17 cellular contexts compared by ENCODE assay signal in genomic region chr5:44900273-44900954, GRCh38.
"Had no signal": no experiment of that assay in that cellular context is flagged by ENCODE, and none has a peak within 500 bp of the region (broad histone marks: within the 10 kb centered on the region; RNA-seq: fewer than 3 reads in every experiment).

No MANE protein-coding gene starts in this region.

- H3K4me3 ChIP-seq: adrenal gland, gastrocnemius medialis, heart left ventricle, thyroid gland had no signal

- H3K27ac ChIP-seq: adrenal gland, gastrocnemius medialis, heart left ventricle, thyroid gland, WERI-Rb-1 had no signal

- H3K27me3 ChIP-seq: adrenal gland, gastrocnemius medialis, heart left ventricle, thyroid gland had no signal

- DNase-seq: activated CD4-positive, alpha-beta memory T cell treated with anti-CD3 and anti-CD28 coated beads for 36 hours; activated effector memory CD4-positive, alpha-beta T cell treated with Interleukin-2 at 50 U/mL for 16 hours; activated T-cell treated with anti-CD3 and anti-CD28 coated beads, Interleukin-2, amount 50 U/mL, for 24 hours; adrenal gland; endodermal cell; gastrocnemius medialis; heart left ventricle; immature natural killer cell; mesendoderm; nucleus accumbens; posterior cingulate gyrus; stimulated activated CD4-positive, alpha-beta T cell treated with anti-CD3 and anti-CD28 coated beads, Interleukin-15, amount 100 ng/mL, for 24 hours; stimulated activated CD4-positive, alpha-beta T cell treated with anti-CD3 and anti-CD28 coated beads, Interleukin-4, amount 100 ng/mL, for 1 hour; stimulated activated naive B cell treated with anti-CD40 and anti-IgM and Interleukin-4, amounts not matched to agents 10 μg/mL and 1 μg/mL and 100 μg/mL, for 72 hours; thyroid gland; WERI-Rb-1 had no signal

- H3K36me3 ChIP-seq: adrenal gland, gastrocnemius medialis, heart left ventricle, thyroid gland, WERI-Rb-1 had no signal

- H3K4me1 ChIP-seq: adrenal gland, gastrocnemius medialis, heart left ventricle, thyroid gland had no signal

- H3K9me3 ChIP-seq: adrenal gland, gastrocnemius medialis, heart left ventricle, thyroid gland had no signal

- ATAC-seq: gastrocnemius medialis; heart left ventricle; natural killer cell treated with Interleukin-12 subunit alpha and Interleukin-12 subunit beta and Interleukin-15 and Interleukin-18, amount 100 ng/mL, for 72 hours; stimulated activated naive B cell treated with anti-CD40 and anti-IgM and Interleukin-4, amounts not matched to agents 10 μg/mL and 1 μg/mL and 100 μg/mL, for 72 hours had no signal
